ENCODE assay signal across 5 cellular contexts in genomic region chr4:5626916-5627315, GRCh38.
"Had no signal": no experiment of that assay in that cellular context is flagged by ENCODE, and none has a peak within 500 bp of the region (broad histone marks: within the 10 kb centered on the region; RNA-seq: fewer than 3 reads in every experiment).

No MANE protein-coding gene starts in this region.

- H3K4me2 ChIP-seq: GM23338 had no signal

- H3K4me3 ChIP-seq: GM23338 had no signal

- DNase-seq: H9, HFFc6, KBM-7 had no signal

- H2AFZ ChIP-seq: GM23338 had no signal

- H3K27ac ChIP-seq: HL-60 had no signal
